Comparison of ENCODE assay signal across 1 cellular context in the genomic region with DNA sequence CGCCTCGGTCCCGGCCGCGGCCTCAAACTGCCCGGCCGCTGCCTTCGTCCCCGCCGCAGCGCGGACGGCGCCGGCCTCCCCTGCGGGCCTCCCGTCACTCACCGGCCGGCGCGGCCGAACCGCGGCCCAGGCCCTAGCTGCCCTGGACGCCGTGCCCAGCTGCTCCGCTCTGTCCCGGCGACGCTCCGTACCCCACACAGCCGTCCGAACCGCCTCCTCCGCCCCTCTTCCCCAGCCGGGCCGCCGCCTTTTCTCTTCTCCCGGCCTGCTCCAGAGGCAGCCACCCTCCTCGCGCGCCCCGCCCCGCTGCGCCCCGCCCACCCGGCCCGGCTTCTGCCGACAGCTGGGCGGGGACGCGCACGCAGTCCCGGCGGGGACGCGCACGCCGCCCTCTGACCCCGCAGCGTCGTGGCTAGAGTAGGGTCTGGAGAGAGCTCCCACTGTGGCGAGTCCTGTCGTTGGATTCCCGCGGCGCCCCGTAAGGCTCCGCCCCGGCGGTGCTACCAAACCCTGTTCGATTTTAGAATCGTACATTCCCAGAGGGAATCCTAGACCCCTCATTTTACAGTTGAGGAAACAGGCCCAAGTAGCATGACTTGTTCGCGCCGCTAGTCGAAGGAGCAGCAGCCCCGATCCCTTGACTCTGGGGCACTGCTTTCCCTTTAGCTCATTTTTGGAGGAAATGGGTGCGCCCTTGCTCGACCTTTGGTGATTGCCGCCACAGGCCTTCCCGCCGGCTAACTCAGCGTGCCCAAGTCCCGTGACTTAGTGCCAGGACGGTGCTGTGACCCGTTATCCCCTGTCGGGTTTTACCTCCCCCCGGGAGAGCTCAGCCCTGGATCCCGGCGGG.
TF ChIP-seq lines count a peak whose summit lies in the region.

A gene with protein sequence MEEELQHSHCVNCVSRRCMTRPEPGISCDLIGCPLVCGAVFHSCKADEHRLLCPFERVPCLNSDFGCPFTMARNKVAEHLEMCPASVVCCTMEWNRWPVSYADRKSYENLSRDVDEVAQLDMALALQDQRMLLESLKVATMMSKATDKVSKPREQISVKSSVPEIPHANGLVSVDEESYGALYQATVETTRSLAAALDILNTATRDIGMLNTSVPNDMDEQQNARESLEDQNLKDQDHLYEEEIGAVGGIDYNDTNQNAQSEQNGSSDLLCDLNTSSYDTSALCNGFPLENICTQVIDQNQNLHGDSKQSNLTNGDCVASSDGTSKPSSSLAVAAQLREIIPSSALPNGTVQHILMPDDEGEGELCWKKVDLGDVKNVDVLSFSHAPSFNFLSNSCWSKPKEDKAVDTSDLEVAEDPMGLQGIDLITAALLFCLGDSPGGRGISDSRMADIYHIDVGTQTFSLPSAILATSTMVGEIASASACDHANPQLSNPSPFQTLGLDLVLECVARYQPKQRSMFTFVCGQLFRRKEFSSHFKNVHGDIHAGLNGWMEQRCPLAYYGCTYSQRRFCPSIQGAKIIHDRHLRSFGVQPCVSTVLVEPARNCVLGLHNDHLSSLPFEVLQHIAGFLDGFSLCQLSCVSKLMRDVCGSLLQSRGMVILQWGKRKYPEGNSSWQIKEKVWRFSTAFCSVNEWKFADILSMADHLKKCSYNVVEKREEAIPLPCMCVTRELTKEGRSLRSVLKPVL (minus strand): TSS at position 295 of the 850 bp plus-strand sequence. CDS start 8,390 bp downstream, outside the sequence.

TF ChIP-seq in GM12878, 131 proteins besides CTCF, POLR2A, EP300 and RAD21 (continued from another document and continues in another):
- TF ChIP-seq, protein P1, sequence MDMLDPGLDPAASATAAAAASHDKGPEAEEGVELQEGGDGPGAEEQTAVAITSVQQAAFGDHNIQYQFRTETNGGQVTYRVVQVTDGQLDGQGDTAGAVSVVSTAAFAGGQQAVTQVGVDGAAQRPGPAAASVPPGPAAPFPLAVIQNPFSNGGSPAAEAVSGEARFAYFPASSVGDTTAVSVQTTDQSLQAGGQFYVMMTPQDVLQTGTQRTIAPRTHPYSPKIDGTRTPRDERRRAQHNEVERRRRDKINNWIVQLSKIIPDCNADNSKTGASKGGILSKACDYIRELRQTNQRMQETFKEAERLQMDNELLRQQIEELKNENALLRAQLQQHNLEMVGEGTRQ (IDR thresholded peaks at IDR 0.05; ENCODE audit: borderline replicate concordance, low read depth, low read length) = no peak
- TF ChIP-seq, protein P2, sequence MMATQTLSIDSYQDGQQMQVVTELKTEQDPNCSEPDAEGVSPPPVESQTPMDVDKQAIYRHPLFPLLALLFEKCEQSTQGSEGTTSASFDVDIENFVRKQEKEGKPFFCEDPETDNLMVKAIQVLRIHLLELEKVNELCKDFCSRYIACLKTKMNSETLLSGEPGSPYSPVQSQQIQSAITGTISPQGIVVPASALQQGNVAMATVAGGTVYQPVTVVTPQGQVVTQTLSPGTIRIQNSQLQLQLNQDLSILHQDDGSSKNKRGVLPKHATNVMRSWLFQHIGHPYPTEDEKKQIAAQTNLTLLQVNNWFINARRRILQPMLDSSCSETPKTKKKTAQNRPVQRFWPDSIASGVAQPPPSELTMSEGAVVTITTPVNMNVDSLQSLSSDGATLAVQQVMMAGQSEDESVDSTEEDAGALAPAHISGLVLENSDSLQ (IDR thresholded peaks at IDR 0.05) = peak; percentile 59
- TF ChIP-seq NBN (IDR thresholded peaks at IDR 0.05) (peak; percentile 63), ZNF24 (IDR thresholded peaks at IDR 0.05) (peak; percentile 32; the same call in 1 of the 2 replicates), MEF2A (IDR thresholded peaks at IDR 0.05; ENCODE audit: insufficient read depth, low read depth, low read length) (no peak), SREBF2 (IDR thresholded peaks at IDR 0.05; ENCODE audit: low read length) (no peak), JUNB (IDR thresholded peaks at IDR 0.05) (0 out of 2 replicates have a peak, but pooled peaks have one; percentile 15), SMARCA5 (IDR thresholded peaks at IDR 0.05) (peak; percentile 73), KAT2A (conservative IDR thresholded peaks at IDR 0.05; ENCODE audit: control insufficient read depth, low read depth, low read length) (no peak), EZH2 (IDR thresholded peaks at IDR 0.05; ENCODE audit: borderline replicate concordance, control insufficient read depth, low read depth, low read length) (no peak), MYC (IDR thresholded peaks at IDR 0.05; ENCODE audit: insufficient read depth, insufficient read length, insufficient replicate concordance, low read length, severe bottlenecking) (peak; percentile 41), RB1 (IDR thresholded peaks at IDR 0.05; ENCODE audit: borderline replicate concordance) (no peak), BCL11A (IDR thresholded peaks at IDR 0.05; ENCODE audit: low read depth, low read length) (no peak), EED (IDR thresholded peaks at IDR 0.05; ENCODE audit: low read depth) (peak; percentile 58; the same call in 1 of the 2 replicates), POLR2AphosphoS2 (IDR thresholded peaks at IDR 0.05; ENCODE audit: low read depth, low read length) (peak; percentile 80; the same call in 1 of the 2 replicates), ATF7 (IDR thresholded peaks at IDR 0.05; ENCODE audit: low read depth) (no peak), SUPT20H (IDR thresholded peaks at IDR 0.05; ENCODE audit: borderline replicate concordance, control insufficient read depth, low read depth, low read length) (no peak), NRF1 (conservative IDR thresholded peaks at IDR 0.05; ENCODE audit: low read depth, low read length) (no peak), STAT3 (IDR thresholded peaks at IDR 0.05; ENCODE audit: low read depth, low read length) (no peak), TCF3 (IDR thresholded peaks at IDR 0.05; ENCODE audit: borderline replicate concordance, insufficient read depth, low read depth, low read length) (peak; percentile 24; the same call in 1 of the 2 replicates), STAT1 (conservative IDR thresholded peaks at IDR 0.05) (no peak), NR2C1 (IDR thresholded peaks at IDR 0.05) (peak; percentile 95), NR2F1 (conservative IDR thresholded peaks at IDR 0.05) (peak; percentile 98), HDAC6 (IDR thresholded peaks at IDR 0.05; ENCODE audit: unreplicated experiment) (no peak), BHLHE40 (IDR thresholded peaks at IDR 0.05; ENCODE audit: borderline replicate concordance in 1 of 2, low read depth in 2 of 2, low read length in 1 of 2) (peak; percentile 37 to 87; a peak in 3 of 4 replicates), PAX8 (IDR thresholded peaks at IDR 0.05) (no peak), RELA (IDR thresholded peaks at IDR 0.05; ENCODE audit: borderline replicate concordance, partially characterized antibody) (peak; percentile 19), SPI1 (IDR thresholded peaks at IDR 0.05; ENCODE audit: borderline replicate concordance, insufficient read depth, low read depth, low read length) (no peak)
- TF ChIP-seq, protein P3, sequence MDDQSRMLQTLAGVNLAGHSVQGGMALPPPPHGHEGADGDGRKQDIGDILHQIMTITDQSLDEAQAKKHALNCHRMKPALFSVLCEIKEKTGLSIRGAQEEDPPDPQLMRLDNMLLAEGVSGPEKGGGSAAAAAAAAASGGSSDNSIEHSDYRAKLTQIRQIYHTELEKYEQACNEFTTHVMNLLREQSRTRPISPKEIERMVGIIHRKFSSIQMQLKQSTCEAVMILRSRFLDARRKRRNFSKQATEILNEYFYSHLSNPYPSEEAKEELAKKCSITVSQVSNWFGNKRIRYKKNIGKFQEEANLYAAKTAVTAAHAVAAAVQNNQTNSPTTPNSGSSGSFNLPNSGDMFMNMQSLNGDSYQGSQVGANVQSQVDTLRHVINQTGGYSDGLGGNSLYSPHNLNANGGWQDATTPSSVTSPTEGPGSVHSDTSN (IDR thresholded peaks at IDR 0.05; ENCODE audit: insufficient replicate concordance, low read depth, low read length) = peak; percentile 56
- TF ChIP-seq, protein P4, sequence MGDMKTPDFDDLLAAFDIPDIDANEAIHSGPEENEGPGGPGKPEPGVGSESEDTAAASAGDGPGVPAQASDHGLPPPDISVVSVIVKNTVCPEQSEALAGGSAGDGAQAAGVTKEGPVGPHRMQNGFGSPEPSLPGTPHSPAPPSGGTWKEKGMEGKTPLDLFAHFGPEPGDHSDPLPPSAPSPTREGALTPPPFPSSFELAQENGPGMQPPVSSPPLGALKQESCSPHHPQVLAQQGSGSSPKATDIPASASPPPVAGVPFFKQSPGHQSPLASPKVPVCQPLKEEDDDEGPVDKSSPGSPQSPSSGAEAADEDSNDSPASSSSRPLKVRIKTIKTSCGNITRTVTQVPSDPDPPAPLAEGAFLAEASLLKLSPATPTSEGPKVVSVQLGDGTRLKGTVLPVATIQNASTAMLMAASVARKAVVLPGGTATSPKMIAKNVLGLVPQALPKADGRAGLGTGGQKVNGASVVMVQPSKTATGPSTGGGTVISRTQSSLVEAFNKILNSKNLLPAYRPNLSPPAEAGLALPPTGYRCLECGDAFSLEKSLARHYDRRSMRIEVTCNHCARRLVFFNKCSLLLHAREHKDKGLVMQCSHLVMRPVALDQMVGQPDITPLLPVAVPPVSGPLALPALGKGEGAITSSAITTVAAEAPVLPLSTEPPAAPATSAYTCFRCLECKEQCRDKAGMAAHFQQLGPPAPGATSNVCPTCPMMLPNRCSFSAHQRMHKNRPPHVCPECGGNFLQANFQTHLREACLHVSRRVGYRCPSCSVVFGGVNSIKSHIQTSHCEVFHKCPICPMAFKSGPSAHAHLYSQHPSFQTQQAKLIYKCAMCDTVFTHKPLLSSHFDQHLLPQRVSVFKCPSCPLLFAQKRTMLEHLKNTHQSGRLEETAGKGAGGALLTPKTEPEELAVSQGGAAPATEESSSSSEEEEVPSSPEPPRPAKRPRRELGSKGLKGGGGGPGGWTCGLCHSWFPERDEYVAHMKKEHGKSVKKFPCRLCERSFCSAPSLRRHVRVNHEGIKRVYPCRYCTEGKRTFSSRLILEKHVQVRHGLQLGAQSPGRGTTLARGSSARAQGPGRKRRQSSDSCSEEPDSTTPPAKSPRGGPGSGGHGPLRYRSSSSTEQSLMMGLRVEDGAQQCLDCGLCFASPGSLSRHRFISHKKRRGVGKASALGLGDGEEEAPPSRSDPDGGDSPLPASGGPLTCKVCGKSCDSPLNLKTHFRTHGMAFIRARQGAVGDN (IDR thresholded peaks at IDR 0.05) = peak; percentile 97
- TF ChIP-seq, protein P5, sequence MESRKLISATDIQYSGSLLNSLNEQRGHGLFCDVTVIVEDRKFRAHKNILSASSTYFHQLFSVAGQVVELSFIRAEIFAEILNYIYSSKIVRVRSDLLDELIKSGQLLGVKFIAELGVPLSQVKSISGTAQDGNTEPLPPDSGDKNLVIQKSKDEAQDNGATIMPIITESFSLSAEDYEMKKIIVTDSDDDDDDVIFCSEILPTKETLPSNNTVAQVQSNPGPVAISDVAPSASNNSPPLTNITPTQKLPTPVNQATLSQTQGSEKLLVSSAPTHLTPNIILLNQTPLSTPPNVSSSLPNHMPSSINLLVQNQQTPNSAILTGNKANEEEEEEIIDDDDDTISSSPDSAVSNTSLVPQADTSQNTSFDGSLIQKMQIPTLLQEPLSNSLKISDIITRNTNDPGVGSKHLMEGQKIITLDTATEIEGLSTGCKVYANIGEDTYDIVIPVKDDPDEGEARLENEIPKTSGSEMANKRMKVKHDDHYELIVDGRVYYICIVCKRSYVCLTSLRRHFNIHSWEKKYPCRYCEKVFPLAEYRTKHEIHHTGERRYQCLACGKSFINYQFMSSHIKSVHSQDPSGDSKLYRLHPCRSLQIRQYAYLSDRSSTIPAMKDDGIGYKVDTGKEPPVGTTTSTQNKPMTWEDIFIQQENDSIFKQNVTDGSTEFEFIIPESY (IDR thresholded peaks at IDR 0.05) = no peak
- TF ChIP-seq, protein P6, sequence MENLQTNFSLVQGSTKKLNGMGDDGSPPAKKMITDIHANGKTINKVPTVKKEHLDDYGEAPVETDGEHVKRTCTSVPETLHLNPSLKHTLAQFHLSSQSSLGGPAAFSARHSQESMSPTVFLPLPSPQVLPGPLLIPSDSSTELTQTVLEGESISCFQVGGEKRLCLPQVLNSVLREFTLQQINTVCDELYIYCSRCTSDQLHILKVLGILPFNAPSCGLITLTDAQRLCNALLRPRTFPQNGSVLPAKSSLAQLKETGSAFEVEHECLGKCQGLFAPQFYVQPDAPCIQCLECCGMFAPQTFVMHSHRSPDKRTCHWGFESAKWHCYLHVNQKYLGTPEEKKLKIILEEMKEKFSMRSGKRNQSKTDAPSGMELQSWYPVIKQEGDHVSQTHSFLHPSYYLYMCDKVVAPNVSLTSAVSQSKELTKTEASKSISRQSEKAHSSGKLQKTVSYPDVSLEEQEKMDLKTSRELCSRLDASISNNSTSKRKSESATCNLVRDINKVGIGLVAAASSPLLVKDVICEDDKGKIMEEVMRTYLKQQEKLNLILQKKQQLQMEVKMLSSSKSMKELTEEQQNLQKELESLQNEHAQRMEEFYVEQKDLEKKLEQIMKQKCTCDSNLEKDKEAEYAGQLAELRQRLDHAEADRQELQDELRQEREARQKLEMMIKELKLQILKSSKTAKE (IDR thresholded peaks at IDR 0.05; ENCODE audit: low read depth, poor library complexity, severe bottlenecking) = no peak
- TF ChIP-seq, protein P7, sequence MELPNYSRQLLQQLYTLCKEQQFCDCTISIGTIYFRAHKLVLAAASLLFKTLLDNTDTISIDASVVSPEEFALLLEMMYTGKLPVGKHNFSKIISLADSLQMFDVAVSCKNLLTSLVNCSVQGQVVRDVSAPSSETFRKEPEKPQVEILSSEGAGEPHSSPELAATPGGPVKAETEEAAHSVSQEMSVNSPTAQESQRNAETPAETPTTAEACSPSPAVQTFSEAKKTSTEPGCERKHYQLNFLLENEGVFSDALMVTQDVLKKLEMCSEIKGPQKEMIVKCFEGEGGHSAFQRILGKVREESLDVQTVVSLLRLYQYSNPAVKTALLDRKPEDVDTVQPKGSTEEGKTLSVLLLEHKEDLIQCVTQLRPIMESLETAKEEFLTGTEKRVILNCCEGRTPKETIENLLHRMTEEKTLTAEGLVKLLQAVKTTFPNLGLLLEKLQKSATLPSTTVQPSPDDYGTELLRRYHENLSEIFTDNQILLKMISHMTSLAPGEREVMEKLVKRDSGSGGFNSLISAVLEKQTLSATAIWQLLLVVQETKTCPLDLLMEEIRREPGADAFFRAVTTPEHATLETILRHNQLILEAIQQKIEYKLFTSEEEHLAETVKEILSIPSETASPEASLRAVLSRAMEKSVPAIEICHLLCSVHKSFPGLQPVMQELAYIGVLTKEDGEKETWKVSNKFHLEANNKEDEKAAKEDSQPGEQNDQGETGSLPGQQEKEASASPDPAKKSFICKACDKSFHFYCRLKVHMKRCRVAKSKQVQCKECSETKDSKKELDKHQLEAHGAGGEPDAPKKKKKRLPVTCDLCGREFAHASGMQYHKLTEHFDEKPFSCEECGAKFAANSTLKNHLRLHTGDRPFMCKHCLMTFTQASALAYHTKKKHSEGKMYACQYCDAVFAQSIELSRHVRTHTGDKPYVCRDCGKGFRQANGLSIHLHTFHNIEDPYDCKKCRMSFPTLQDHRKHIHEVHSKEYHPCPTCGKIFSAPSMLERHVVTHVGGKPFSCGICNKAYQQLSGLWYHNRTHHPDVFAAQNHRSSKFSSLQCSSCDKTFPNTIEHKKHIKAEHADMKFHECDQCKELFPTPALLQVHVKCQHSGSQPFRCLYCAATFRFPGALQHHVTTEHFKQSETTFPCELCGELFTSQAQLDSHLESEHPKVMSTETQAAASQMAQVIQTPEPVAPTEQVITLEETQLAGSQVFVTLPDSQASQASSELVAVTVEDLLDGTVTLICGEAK (IDR thresholded peaks at IDR 0.05; ENCODE audit: borderline replicate concordance) = no peak
- TF ChIP-seq, protein P8, sequence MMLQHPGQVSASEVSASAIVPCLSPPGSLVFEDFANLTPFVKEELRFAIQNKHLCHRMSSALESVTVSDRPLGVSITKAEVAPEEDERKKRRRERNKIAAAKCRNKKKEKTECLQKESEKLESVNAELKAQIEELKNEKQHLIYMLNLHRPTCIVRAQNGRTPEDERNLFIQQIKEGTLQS (IDR thresholded peaks at IDR 0.05; ENCODE audit: borderline replicate concordance, extremely low read depth, low read depth, low read length) = no peak
